ENCODE assay signal across 13 cellular contexts in the genomic region with DNA sequence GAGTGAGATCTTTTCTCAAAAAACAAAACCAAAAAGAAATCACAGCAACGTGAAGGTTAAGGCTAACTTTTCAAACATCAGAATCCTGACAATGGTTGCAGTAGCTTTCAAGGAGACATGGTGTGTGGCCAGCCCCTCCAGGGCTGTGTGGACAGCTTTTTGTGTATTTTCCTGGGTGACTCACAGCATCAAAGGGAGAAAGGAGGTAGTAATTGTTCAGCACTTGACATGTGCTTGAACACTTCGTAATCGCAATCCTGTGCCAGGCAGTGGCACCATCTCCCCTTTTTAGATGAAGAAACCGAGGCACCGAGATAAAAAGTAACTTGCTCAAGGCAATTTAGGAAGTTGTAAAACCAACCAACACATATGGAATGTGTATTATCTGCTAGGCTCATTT. TPM values are rescaled to one million over a fixed set of nuclear protein-coding genes. Genes with fewer than 3 reads are reported as not detected.
DNase-seq lines count a peak whose midpoint lies in the region; ATAC-seq and TF ChIP-seq lines count a peak whose summit lies in the region.
"Had no signal": no experiment of that assay in that cellular context is flagged by ENCODE, and none has a peak within 500 bp of the region (broad histone marks: within the 10 kb centered on the region; RNA-seq: fewer than 3 reads in every experiment).

No MANE protein-coding gene starts in this region.

- no peak overlapping the region for H3K4me3 Mint-ChIP-seq in chondrocyte (ENCODE audit: unreplicated experiment)
- no peak overlapping the region for H3K4me3 Mint-ChIP-seq in stimulated activated naive CD8-positive, alpha-beta T cell treated with anti-CD3 and anti-CD28 coated beads, Interleukin-15, amount 100 ng/mL, for 72 hours

- H3K4me2 ChIP-seq in Karpas-422 (ENCODE audit: low read depth, low read length, poor library complexity, severe bottlenecking) = peak overlapping the region; percentile 28

- no peaks in the 10 kb centered on the region for H3K79me2 ChIP-seq in Karpas-422 (ENCODE audit: low read length)

- peaks cover 41% of the 10 kb centered on the region for H3K4me1 Mint-ChIP-seq in chondrocyte (ENCODE audit: low read depth)
- peaks cover 38% of the 10 kb centered on the region for H3K4me1 Mint-ChIP-seq in stimulated activated naive CD8-positive, alpha-beta T cell treated with anti-CD3 and anti-CD28 coated beads, Interleukin-15, amount 100 ng/mL, for 72 hours

- no peak overlapping the region for H3K9ac ChIP-seq in Karpas-422 (ENCODE audit: low read length)

- H3K27ac Mint-ChIP-seq in chondrocyte (ENCODE audit: unreplicated experiment) = no peak overlapping the region
- no peak overlapping the region for H3K27ac Mint-ChIP-seq in stimulated activated naive CD8-positive, alpha-beta T cell treated with anti-CD3 and anti-CD28 coated beads, Interleukin-15, amount 100 ng/mL, for 72 hours

- no peaks in the 10 kb centered on the region for H3K36me3 ChIP-seq in Karpas-422 (ENCODE audit: insufficient read depth, low read length)
- no peaks in the 10 kb centered on the region for H3K36me3 ChIP-seq in left lung
- H3K36me3 ChIP-seq: pancreas had no signal

- no peaks in the 10 kb centered on the region for H4K20me1 ChIP-seq in Karpas-422 (ENCODE audit: insufficient read depth, low read depth, low read length)

- H3K4me1 ChIP-seq in Karpas-422 (ENCODE audit: low read length) (peaks cover 5% of the 10 kb centered on the region), left lung (peaks cover 13 to 17% of the 10 kb centered on the region in 2 donors)
- H3K4me1 ChIP-seq: foreskin keratinocyte, pancreas had no signal

- no peaks in the 10 kb centered on the region for H3K9me3 Mint-ChIP-seq in chondrocyte (ENCODE audit: low read depth)
- H3K9me3 Mint-ChIP-seq in stimulated activated naive CD8-positive, alpha-beta T cell treated with anti-CD3 and anti-CD28 coated beads, Interleukin-15, amount 100 ng/mL, for 72 hours = no peaks in the 10 kb centered on the region

- DNase-seq in Daoy (ENCODE audit: low read depth) (peak; percentile 79), Karpas-422 (no peak), amniotic epithelial cell (ENCODE audit: low read depth) (peak; percentile 85), left lung (no peak), left lobe of liver (ENCODE audit: low spot score) (no peak), chondrocyte (ENCODE audit: low spot score) (no peak), ecto neural progenitor cell (ENCODE audit: low spot score) (no peak)
- no peak for DNase-seq in stimulated activated naive CD8-positive, alpha-beta T cell treated with anti-CD3 and anti-CD28 coated beads, Interleukin-15, amount 100 ng/mL, for 72 hours
- DNase-seq: spleen had no signal

- TF ChIP-seq CTCF in left lung (IDR thresholded peaks at IDR 0.05) (no peak), chondrocyte (IDR thresholded peaks at IDR 0.05) (no peak)

- H3K27me3 Mint-ChIP-seq in chondrocyte (ENCODE audit: low read depth) = no peaks in the 10 kb centered on the region
- H3K27me3 Mint-ChIP-seq in stimulated activated naive CD8-positive, alpha-beta T cell treated with anti-CD3 and anti-CD28 coated beads, Interleukin-15, amount 100 ng/mL, for 72 hours = peaks cover under 1% of the 10 kb centered on the region

- H3K27ac ChIP-seq in Karpas-422 (ENCODE audit: low read length) = no peak overlapping the region
- no peak overlapping the region for H3K27ac ChIP-seq in left lung
- H3K27ac ChIP-seq: dorsolateral prefrontal cortex, foreskin keratinocyte, pancreas, SK-N-MC, spleen had no signal

- no peaks in the 10 kb centered on the region for H3K9me2 ChIP-seq in Karpas-422 (replicated peaks; ENCODE audit: insufficient read depth, low read length)

- H3K4me3 ChIP-seq in Karpas-422 (ENCODE audit: low read length) (no peak overlapping the region), left lung (no peak overlapping the region)
- H3K4me3 ChIP-seq: dorsolateral prefrontal cortex, pancreas, SK-N-MC, spleen had no signal

- peaks cover 4% of the 10 kb centered on the region for H3K36me3 Mint-ChIP-seq in chondrocyte (ENCODE audit: low read depth)

- intact Hi-C loops in left lung (cut with DNase I) = loop anchor here in 1 of 2 donors (10.0 kb wide), 1 partner anchor 310 kb away; no protein-coding TSS in a partner anchor

- H3K27me3 ChIP-seq in Karpas-422 (ENCODE audit: low read length) (no peaks in the 10 kb centered on the region), left lung (no peaks in the 10 kb centered on the region)
- H3K27me3 ChIP-seq: dorsolateral prefrontal cortex, foreskin keratinocyte, pancreas had no signal

- H3K9me3 ChIP-seq in Karpas-422 (ENCODE audit: low read length) = no peaks in the 10 kb centered on the region
- H3K9me3 ChIP-seq in left lung = no peaks in the 10 kb centered on the region
- H3K9me3 ChIP-seq: pancreas, spleen had no signal

- H2AFZ ChIP-seq in Karpas-422 (ENCODE audit: low read length) = no peak overlapping the region

- ATAC-seq in left lung (peak; percentile 71), left lobe of liver (no peak)
- ATAC-seq in stimulated activated naive CD8-positive, alpha-beta T cell treated with anti-CD3 and anti-CD28 coated beads, Interleukin-15, amount 100 ng/mL, for 72 hours = no peak

RNA-seq across cellular contexts. Expression of a gene that starts 10.3 kb away (rescaled TPM):
- total RNA-seq in Daoy (2014; rRNA removed; shearing (Covaris generic)) = 30.6 and 40.5 TPM in 2 replicates
- total RNA-seq in Karpas-422 (2014; rRNA removed; shearing (Covaris generic); ENCODE audit: low replicate concordance) = not detected in 2 replicates
- total RNA-seq in left lung (100 to 1,000 TPM in 1 of 2 donors, 10 to 100 TPM in 1; 90.4 to 180 TPM), left lobe of liver (2.5 TPM), chondrocyte (158 to 249 TPM (median 159 TPM) in 3 replicates)

RNA-seq across cellular contexts. Expression of a gene that starts 10.3 kb away (rescaled TPM):
- not detected in 2 replicates for total RNA-seq in Daoy (2014; rRNA removed; shearing (Covaris generic))
- total RNA-seq in Karpas-422 (2014; rRNA removed; shearing (Covaris generic); ENCODE audit: low replicate concordance) = not detected in 2 replicates
- not detected for total RNA-seq in left lung
- not detected for total RNA-seq in left lobe of liver
- total RNA-seq in chondrocyte = not detected in 3 replicates
- total RNA-seq: foreskin keratinocyte, pancreas had no signal

Comparison
In these comparisons a context has a peak if more than half of its experiments do, and no peak if none do; other contexts are left out.
1. DNase-seq: peak in Daoy (single experiment) and amniotic epithelial cell (single experiment); none in Karpas-422 (single experiment), left lung (0 of 2), left lobe of liver (single experiment), chondrocyte (single experiment), ecto neural progenitor cell (single experiment) and stimulated activated naive CD8-positive, alpha-beta T cell treated with anti-CD3 and anti-CD28 coated beads, Interleukin-15, amount 100 ng/mL, for 72 hours (0 of 2).